In genomic region chr7:99617187-99617781, GRCh38 we compare ENCODE assay signal across 9 cellular contexts. TPM values are rescaled to one million over a fixed set of nuclear protein-coding genes. Genes with fewer than 3 reads are reported as not detected.
A peak's percentile ranks its signal among the peaks of the same experiment; 100 is the strongest.
DNase-seq lines count a peak whose midpoint lies in the region; ATAC-seq and TF ChIP-seq lines count a peak whose summit lies in the region.
"Had no signal": no experiment of that assay in that cellular context is flagged by ENCODE, and none has a peak within 500 bp of the region (broad histone marks: within the 10 kb centered on the region; RNA-seq: fewer than 3 reads in every experiment).

No MANE protein-coding gene starts in this region.

- TF ChIP-seq CTCF in body of pancreas (IDR thresholded peaks at IDR 0.05), result no peak

- CTCF ChIA-PET in CD8-positive, alpha-beta memory T cell (lab: Charles Lee), result interaction anchor here (1.0 to 1.3 kb wide), 3 partner anchors 14 to 210 kb away, joined by 3 to 4 read pairs (median 3); partner anchors contain the start of gene ZNF394

- POLR2A ChIA-PET in CD8-positive, alpha-beta memory T cell (lab: Charles Lee), result interaction anchor here (0.6 to 3.1 kb wide), 4 partner anchors 59 to 509 kb away, joined by 3 to 24 read pairs (median 6); partner anchors contain the start of gene ZNF655

- intact Hi-C loops in body of pancreas (cut with DNase I), result no loop called here

- H3K9me3 Mint-ChIP-seq in CD8-positive, alpha-beta memory T cell, result no peaks in the 10 kb centered on the region

- peaks cover 0 to 48% (median 8%) of the 10 kb centered on the region in 3 donors for H3K36me3 Mint-ChIP-seq in CD8-positive, alpha-beta memory T cell

- 6 to 13% methylated on average over 14 to 22 of the region's 22 CpGs for WGBS in body of pancreas, 2 donors

- H3K9me3 ChIP-seq in CD8-positive, alpha-beta memory T cell (ENCODE audit: low read length), result no peaks in the 10 kb centered on the region
- H3K9me3 ChIP-seq in body of pancreas (no peaks in the 10 kb centered on the region), mucosa of rectum (ENCODE audit: control insufficient read depth in 2 of 2, low read length in 2 of 2) (no peaks in the 10 kb centered on the region)

- peaks cover 0 to 2% of the 10 kb centered on the region in 2 donors for H3K27me3 Mint-ChIP-seq in CD8-positive, alpha-beta memory T cell

- DNase-seq in CD8-positive, alpha-beta memory T cell, result no peak
- no peak for DNase-seq in body of pancreas
- DNase-seq in NCI-H774 (lab: John Stamatoyannopoulos, UW), result no peak
- DNase-seq in stimulated activated CD4-positive, alpha-beta T cell treated with anti-CD3 and anti-CD28 coated beads, Interleukin-1b, Interleukin-23, amount 100 ng/mL, for 48 hours, result no peak

- peak overlapping the region; percentile 95 for H3K4me3 ChIP-seq in CD8-positive, alpha-beta memory T cell (ENCODE audit: low read length)
- H3K4me3 ChIP-seq in body of pancreas (peak overlapping the region; percentile 93 to 99), mucosa of rectum (ENCODE audit: low read length in 2 of 2) (peak overlapping the region; percentile 96 to 98)

- peak overlapping the region; percentile 88 for H3K27ac ChIP-seq in CD8-positive, alpha-beta memory T cell (ENCODE audit: low read depth, low read length)
- H3K27ac ChIP-seq in body of pancreas (peak overlapping the region; percentile 70 to 92 (median 85)), mucosa of rectum (ENCODE audit: low read depth in 2 of 2, low read length in 2 of 2) (peak overlapping the region; percentile 66 to 82)

- peak overlapping the region; percentile 88 to 99 (median 97) for H3K27ac Mint-ChIP-seq in CD8-positive, alpha-beta memory T cell

- ATAC-seq in HG03139 (IDR thresholded peaks at IDR 0.05; ENCODE audit: unreplicated experiment) (peak; percentile 31), body of pancreas (no peak), HG03432 (IDR thresholded peaks at IDR 0.05; ENCODE audit: unreplicated experiment) (no peak), HG02981 (IDR thresholded peaks at IDR 0.05; ENCODE audit: unreplicated experiment) (no peak)

- TF ChIP-seq POLR2A in body of pancreas (IDR thresholded peaks at IDR 0.05), result no peak

- peaks cover 26% of the 10 kb centered on the region for H3K4me1 ChIP-seq in CD8-positive, alpha-beta memory T cell (ENCODE audit: insufficient read depth, low read length)
- peaks cover 16% of the 10 kb centered on the region for H3K4me1 ChIP-seq in body of pancreas
- peaks cover 7 to 8% of the 10 kb centered on the region in 2 donors for H3K4me1 ChIP-seq in mucosa of rectum (ENCODE audit: control insufficient read depth in 2 of 2, insufficient read depth in 2 of 2, low read length in 2 of 2)

- H3K4me1 Mint-ChIP-seq in CD8-positive, alpha-beta memory T cell, result peaks cover 39 to 48% (median 43%) of the 10 kb centered on the region in 3 donors

- H3K9ac ChIP-seq in mucosa of rectum (ENCODE audit: low read depth in 1 of 2, low read length in 2 of 2), result peak overlapping the region; percentile 86 to 96

- no peaks in the 10 kb centered on the region for H3K27me3 ChIP-seq in CD8-positive, alpha-beta memory T cell (ENCODE audit: insufficient read depth, low read length, poor library complexity, severe bottlenecking)
- H3K27me3 ChIP-seq in body of pancreas (no peaks in the 10 kb centered on the region), mucosa of rectum (ENCODE audit: control insufficient read depth in 2 of 2, insufficient read depth in 2 of 2, low read length in 2 of 2) (no peaks in the 10 kb centered on the region)

- peaks cover 35% of the 10 kb centered on the region for H3K36me3 ChIP-seq in CD8-positive, alpha-beta memory T cell (ENCODE audit: insufficient read depth, low read length)
- H3K36me3 ChIP-seq in body of pancreas (replicated peaks in 1 of 2; ENCODE audit: insufficient read depth in 1 of 2, low read depth in 2 of 2) (peaks cover 9 to 24% of the 10 kb centered on the region in 2 donors), mucosa of rectum (ENCODE audit: control insufficient read depth in 2 of 2, insufficient read depth in 2 of 2, low read length in 2 of 2) (peaks cover 28 to 33% of the 10 kb centered on the region in 2 donors)

- H3K4me3 Mint-ChIP-seq in CD8-positive, alpha-beta memory T cell, result peak overlapping the region; percentile 95 to 98 (median 98)

RNA-seq across cellular contexts. Expression of gene ZSCAN25, which starts 0.5 kb away (rescaled TPM):
- 10 to 100 TPM; 26.6 to 27.8 TPM for total RNA-seq in CD8-positive, alpha-beta memory T cell
- polyA plus RNA-seq in CD8-positive, alpha-beta memory T cell, result 13.0 TPM
- 10 to 100 TPM; 12.7 to 25.7 TPM for total RNA-seq in body of pancreas

RNA-seq across cellular contexts. Expression of gene TMEM225B, which starts 19.2 kb away (rescaled TPM):
- under 1 TPM; 0.55 to 0.70 TPM for total RNA-seq in CD8-positive, alpha-beta memory T cell
- polyA plus RNA-seq in CD8-positive, alpha-beta memory T cell, result 1.5 TPM
- under 1 TPM in 1 of 2 donors, not detected in 1; 0.52 TPM for total RNA-seq in body of pancreas
- total RNA-seq: HT1080 had no signal

RNA-seq across cellular contexts. Expression of gene ZNF655, which starts 58.8 kb away (rescaled TPM):
- total RNA-seq in CD8-positive, alpha-beta memory T cell, result 10 to 100 TPM; 55.8 to 58.2 TPM
- polyA plus RNA-seq in CD8-positive, alpha-beta memory T cell, result 91.6 TPM
- 10 to 100 TPM; 73.5 to 86.4 TPM for total RNA-seq in body of pancreas
